8 cellular contexts compared by ENCODE assay signal in genomic region chr5:159915913-159916840, GRCh38. TPM values are rescaled to one million over a fixed set of nuclear protein-coding genes. Genes with fewer than 3 reads are reported as not detected.
DNase-seq lines count a peak whose midpoint lies in the region; ATAC-seq and TF ChIP-seq lines count a peak whose summit lies in the region.

Gene ADRA1B, plus strand, starts transcription at chr5:159916482. Its CDS starts 424 bp downstream, at chr5:159916906.

- H3K36me3 Mint-ChIP-seq in CD14-positive monocyte = peaks cover 0 to 2% of the 10 kb centered on the region in 2 donors
- no peaks in the 10 kb centered on the region for H3K36me3 Mint-ChIP-seq in activated T-cell treated with anti-CD3 and anti-CD28 coated beads, Interleukin-2, amount 50 U/mL, for 24 hours (ENCODE audit: low read depth)
- no peaks in the 10 kb centered on the region for H3K36me3 Mint-ChIP-seq in natural killer cell treated with Interleukin-12 subunit alpha and Interleukin-12 subunit beta and Interleukin-15 and Interleukin-18, amount 100 ng/mL, for 72 hours

- peak; percentile 73 for ATAC-seq in GM21526 (IDR thresholded peaks at IDR 0.05; ENCODE audit: low FRiP score, unreplicated experiment)
- peak; percentile 66 to 84 for ATAC-seq in natural killer cell treated with Interleukin-12 subunit alpha and Interleukin-12 subunit beta and Interleukin-15 and Interleukin-18, amount 100 ng/mL, for 72 hours
- no peak for ATAC-seq in HG02840 (IDR thresholded peaks at IDR 0.05; ENCODE audit: low FRiP score, unreplicated experiment)

- intact Hi-C loops in CD14-positive monocyte (cut with micrococcal nuclease) = loop anchor here in 1 of 2 donors (5.0 kb wide), 1 partner anchor 399 kb away; no protein-coding TSS in a partner anchor

- peak within 1 kb of the TSS in 1 of 7 donors; percentile 37 for H3K27ac Mint-ChIP-seq in CD14-positive monocyte
- H3K27ac Mint-ChIP-seq in activated T-cell treated with anti-CD3 and anti-CD28 coated beads, Interleukin-2, amount 50 U/mL, for 24 hours = no peak within 1 kb of the TSS
- H3K27ac Mint-ChIP-seq in natural killer cell treated with Interleukin-12 subunit alpha and Interleukin-12 subunit beta and Interleukin-15 and Interleukin-18, amount 100 ng/mL, for 72 hours = no peak within 1 kb of the TSS

- H3K9me3 Mint-ChIP-seq in CD14-positive monocyte = peaks cover 0 to 6% (median 0%) of the 10 kb centered on the region in 7 donors
- no peaks in the 10 kb centered on the region for H3K9me3 Mint-ChIP-seq in activated T-cell treated with anti-CD3 and anti-CD28 coated beads, Interleukin-2, amount 50 U/mL, for 24 hours
- H3K9me3 Mint-ChIP-seq in natural killer cell treated with Interleukin-12 subunit alpha and Interleukin-12 subunit beta and Interleukin-15 and Interleukin-18, amount 100 ng/mL, for 72 hours = no peaks in the 10 kb centered on the region

- H3K4me3 ChIP-seq in fibroblast of mammary gland (ENCODE audit: control insufficient read depth, low read depth, low read length) = peak within 1 kb of the TSS; percentile 47

- peaks cover 40 to 61% (median 46%) of the 10 kb centered on the region in 3 donors for H3K27me3 Mint-ChIP-seq in CD14-positive monocyte (ENCODE audit: low read depth in 3 of 3)
- peaks cover 69% of the 10 kb centered on the region for H3K27me3 Mint-ChIP-seq in activated T-cell treated with anti-CD3 and anti-CD28 coated beads, Interleukin-2, amount 50 U/mL, for 24 hours
- H3K27me3 Mint-ChIP-seq in natural killer cell treated with Interleukin-12 subunit alpha and Interleukin-12 subunit beta and Interleukin-15 and Interleukin-18, amount 100 ng/mL, for 72 hours = peaks cover 47 to 70% of the 10 kb centered on the region in 2 donors

- TF ChIP-seq CTCF in CD14-positive monocyte (IDR thresholded peaks at IDR 0.05) (peak; percentile 35), fibroblast of mammary gland (conservative IDR thresholded peaks at IDR 0.05; ENCODE audit: control insufficient read depth, insufficient read depth, low read depth, low read length) (peak; percentile 41)

- DNase-seq in CD14-positive monocyte (ENCODE audit: low spot score) = no peak
- peak; percentile 28 to 67 for DNase-seq in NCI-H446 (lab: John Stamatoyannopoulos, UW)
- DNase-seq in activated T-cell treated with anti-CD3 and anti-CD28 coated beads, Interleukin-2, amount 50 U/mL, for 24 hours = peak; percentile 80
- DNase-seq in fibroblast of mammary gland (ENCODE audit: low read depth) = peak; percentile 50
- no peak for DNase-seq in natural killer cell treated with Interleukin-12 subunit alpha and Interleukin-12 subunit beta and Interleukin-15 and Interleukin-18, amount 100 ng/mL, for 72 hours (ENCODE audit: low spot score)
- peak; percentile 28 for DNase-seq in stromal cell of bone marrow (ENCODE audit: low read depth)

- H3K4me3 Mint-ChIP-seq in CD14-positive monocyte = peak within 1 kb of the TSS in 1 of 2 donors; percentile 79
- peak within 1 kb of the TSS; percentile 47 for H3K4me3 Mint-ChIP-seq in activated T-cell treated with anti-CD3 and anti-CD28 coated beads, Interleukin-2, amount 50 U/mL, for 24 hours
- H3K4me3 Mint-ChIP-seq in natural killer cell treated with Interleukin-12 subunit alpha and Interleukin-12 subunit beta and Interleukin-15 and Interleukin-18, amount 100 ng/mL, for 72 hours = peak within 1 kb of the TSS; percentile 55

- H3K4me1 Mint-ChIP-seq in CD14-positive monocyte = peaks cover 9% of the 10 kb centered on the region
- peaks cover 8% of the 10 kb centered on the region for H3K4me1 Mint-ChIP-seq in activated T-cell treated with anti-CD3 and anti-CD28 coated beads, Interleukin-2, amount 50 U/mL, for 24 hours (ENCODE audit: low read depth)
- peaks cover 6 to 12% of the 10 kb centered on the region in 2 donors for H3K4me1 Mint-ChIP-seq in natural killer cell treated with Interleukin-12 subunit alpha and Interleukin-12 subunit beta and Interleukin-15 and Interleukin-18, amount 100 ng/mL, for 72 hours (ENCODE audit: low read depth in 2 of 2)

RNA-seq across cellular contexts. Expression of gene ADRA1B, which starts in this region (rescaled TPM):
- polyA plus RNA-seq in CD14-positive monocyte = not detected
- not detected for total RNA-seq in natural killer cell treated with Interleukin-12 subunit alpha and Interleukin-12 subunit beta and Interleukin-15 and Interleukin-18, amount 100 ng/mL, for 72 hours

Comparison
In these comparisons a context has a peak if more than half of its experiments do, and no peak if none do; other contexts are left out.
1. Peak in ATAC-seq in natural killer cell treated with Interleukin-12 subunit alpha and Interleukin-12 subunit beta and Interleukin-15 and Interleukin-18, amount 100 ng/mL, for 72 hours; RNA of the gene not detected or under 1 TPM.
2. DNase-seq: peak in NCI-H446 (2 of 2), activated T-cell treated with anti-CD3 and anti-CD28 coated beads, Interleukin-2, amount 50 U/mL, for 24 hours (single experiment), fibroblast of mammary gland (single experiment) and stromal cell of bone marrow (single experiment); none in CD14-positive monocyte (single experiment) and natural killer cell treated with Interleukin-12 subunit alpha and Interleukin-12 subunit beta and Interleukin-15 and Interleukin-18, amount 100 ng/mL, for 72 hours (single experiment).